ENCODE assay signal across 9 cellular contexts in genomic region chr6:128491041-128491642, GRCh38. TPM values are rescaled to one million over a fixed set of nuclear protein-coding genes. Genes with fewer than 3 reads are reported as not detected.
A peak's percentile ranks its signal among the peaks of the same experiment; 100 is the strongest.
DNase-seq lines count a peak whose midpoint lies in the region; ATAC-seq and TF ChIP-seq lines count a peak whose summit lies in the region.
"Had no signal": no experiment of that assay in that cellular context is flagged by ENCODE, and none has a peak within 500 bp of the region (broad histone marks: within the 10 kb centered on the region; RNA-seq: fewer than 3 reads in every experiment).

No MANE protein-coding gene starts in this region.

- WGBS in tibial nerve, 2 donors: 32 to 36% methylated on average over 3 of the region's 3 CpGs

- peaks cover 0 to 10% (median 0%) of the 10 kb centered on the region in 4 donors for H3K4me1 ChIP-seq in tibial nerve

- DNase-seq in NCI-H1105 treated with DMSO at 0.1 percent for 48 hours (lab: John Stamatoyannopoulos, UW) (peak; percentile 59), NCI-H1105 (lab: John Stamatoyannopoulos, UW) (no peak), lung microvascular endothelial cell (ENCODE audit: low read depth in 2 of 2) (peak; percentile 71 to 81), tibial nerve (ENCODE audit: low spot score in 2 of 2) (no peak), COR-L47 (lab: John Stamatoyannopoulos, UW) (no peak)
- DNase-seq: 8988T had no signal

- peak overlapping the region; percentile 76 for H3K27ac ChIP-seq in cingulate gyrus (ENCODE audit: low read depth, low read length)
- H3K27ac ChIP-seq in tibial nerve: peak overlapping the region in 3 of 4 donors; percentile 3 to 65 (median 52)

- no peaks in the 10 kb centered on the region for H3K9me3 ChIP-seq in tibial nerve

- H3K27me3 ChIP-seq in tibial nerve: no peaks in the 10 kb centered on the region

- TF ChIP-seq CTCF in tibial nerve (IDR thresholded peaks at IDR 0.05): no peak

- no peak for TF ChIP-seq EP300 in tibial nerve (IDR thresholded peaks at IDR 0.05)

- no peaks in the 10 kb centered on the region for H3K36me3 ChIP-seq in tibial nerve

- TF ChIP-seq POLR2A in tibial nerve (IDR thresholded peaks at IDR 0.05): no peak

- H3K4me3 ChIP-seq in tibial nerve: peak overlapping the region in 3 of 4 donors; percentile 19 to 36 (median 22)

- no peak for ATAC-seq in HG03432 (IDR thresholded peaks at IDR 0.05; ENCODE audit: unreplicated experiment)
- ATAC-seq in GM18502 (IDR thresholded peaks at IDR 0.05; ENCODE audit: poor library complexity, unreplicated experiment): no peak

RNA-seq across cellular contexts. Expression of gene PTPRK, which starts 29.3 kb away (rescaled TPM):
- total RNA-seq in lung microvascular endothelial cell: 68.0 and 78.6 TPM in 2 replicates
- total RNA-seq in tibial nerve: 10 to 100 TPM; 17.4 to 26.1 (median 21.2) TPM

Comparison
In these comparisons a context has a peak if more than half of its experiments do, and no peak if none do; other contexts are left out.
1. DNase-seq: peak in NCI-H1105 treated with DMSO at 0.1 percent for 48 hours (single experiment) and lung microvascular endothelial cell (2 of 2); none in NCI-H1105 (single experiment), tibial nerve (0 of 2) and COR-L47 (single experiment).